Comparison of ENCODE assay signal across 19 cellular contexts in genomic region chr10:100342627-100342972, GRCh38. TPM values are rescaled to one million over a fixed set of nuclear protein-coding genes. Genes with fewer than 3 reads are reported as not detected.
A peak's percentile ranks its signal among the peaks of the same experiment; 100 is the strongest.
DNase-seq lines count a peak whose midpoint lies in the region; ATAC-seq and TF ChIP-seq lines count a peak whose summit lies in the region.
"Had no signal": no experiment of that assay in that cellular context is flagged by ENCODE, and none has a peak within 500 bp of the region (broad histone marks: within the 10 kb centered on the region; RNA-seq: fewer than 3 reads in every experiment).

No MANE protein-coding gene starts in this region.

- H4K20me1 ChIP-seq in osteoblast (ENCODE audit: insufficient read depth, low read length), result no peaks in the 10 kb centered on the region
- H4K20me1 ChIP-seq: BLaER1 treated with 17β-estradiol and CSF1 and Interleukin-3, amounts not matched to agents 10 nM and 100 nM had no signal

- peaks cover 4% of the 10 kb centered on the region for H3K36me3 Mint-ChIP-seq in activated CD4-positive, alpha-beta T cell treated with anti-CD3 and anti-CD28 coated beads, Interleukin-2, amount 10 ng/mL, durations not matched to agents 24 days and 14 days (ENCODE audit: low read depth)
- H3K36me3 Mint-ChIP-seq in activated CD8-positive, alpha-beta T cell treated with anti-CD3 and anti-CD28 coated beads, Interleukin-2, amount 10 ng/mL, durations not matched to agents 7 days and 5 days (ENCODE audit: low read depth), result peaks cover 1% of the 10 kb centered on the region
- H3K36me3 Mint-ChIP-seq in type B pancreatic cell, result no peaks in the 10 kb centered on the region
- H3K36me3 Mint-ChIP-seq in stimulated activated memory B cell treated with anti-CD40 and anti-IgM and Interleukin-4, amounts not matched to agents 10 μg/mL and 1 μg/mL and 100 μg/mL, for 72 hours, result no peaks in the 10 kb centered on the region

- CTCF ChIA-PET in activated CD8-positive, alpha-beta T cell treated with anti-CD3 and anti-CD28 coated beads, Interleukin-2, amount 10 ng/mL, durations not matched to agents 7 days and 5 days (lab: Charles Lee), result interaction anchor here (0.7 to 24.9 kb wide), 12 partner anchors 9 to 176 kb away, joined by 3 to 311 read pairs (median 6); partner anchors contain the start of gene SEC31B

- DNase-seq in activated CD4-positive, alpha-beta T cell treated with anti-CD3 and anti-CD28 coated beads, Interleukin-2, amount 10 ng/mL, durations not matched to agents 24 days and 14 days, result no peak
- DNase-seq in activated CD4-positive, alpha-beta T cell treated with anti-CD3 and anti-CD28 coated beads, Interleukin-2, amount 50 U/mL, for 4 hours, result no peak
- DNase-seq in activated CD8-positive, alpha-beta T cell treated with anti-CD3 and anti-CD28 coated beads, Interleukin-2, amount 10 ng/mL, durations not matched to agents 7 days and 5 days, result no peak
- no peak for DNase-seq in left colon
- no peak for DNase-seq in type B pancreatic cell (ENCODE audit: extremely low spot score, unreplicated experiment)
- DNase-seq in osteoblast (ENCODE audit: insufficient read length, low spot score, missing footprints), result no peak
- DNase-seq: foreskin melanocyte, NCI-H1417 treated with DMSO at 0.1 percent for 48 hours had no signal

- no peaks in the 10 kb centered on the region for H3K36me3 ChIP-seq in osteoblast (ENCODE audit: insufficient read depth, low read length)
- H3K36me3 ChIP-seq: BLaER1 treated with 17β-estradiol and CSF1 and Interleukin-3, amounts not matched to agents 10 nM and 100 nM; left lung had no signal

- ATAC-seq in activated CD8-positive, alpha-beta T cell treated with anti-CD3 and anti-CD28 coated beads, Interleukin-2, amount 10 ng/mL, durations not matched to agents 7 days and 5 days, result no peak
- ATAC-seq in left colon, result peak; percentile 11
- no peak for ATAC-seq in GM18873 (IDR thresholded peaks at IDR 0.05; ENCODE audit: low FRiP score, unreplicated experiment)
- no peak for ATAC-seq in stimulated activated memory B cell treated with anti-CD40 and anti-IgM and Interleukin-4, amounts not matched to agents 10 μg/mL and 1 μg/mL and 100 μg/mL, for 72 hours

- H3K27ac Mint-ChIP-seq in activated CD4-positive, alpha-beta T cell treated with anti-CD3 and anti-CD28 coated beads, Interleukin-2, amount 10 ng/mL, durations not matched to agents 24 days and 14 days, result peak overlapping the region; percentile 14
- peak overlapping the region; percentile 6 for H3K27ac Mint-ChIP-seq in activated CD8-positive, alpha-beta T cell treated with anti-CD3 and anti-CD28 coated beads, Interleukin-2, amount 10 ng/mL, durations not matched to agents 7 days and 5 days
- H3K27ac Mint-ChIP-seq in type B pancreatic cell, result no peak overlapping the region
- no peak overlapping the region for H3K27ac Mint-ChIP-seq in stimulated activated memory B cell treated with anti-CD40 and anti-IgM and Interleukin-4, amounts not matched to agents 10 μg/mL and 1 μg/mL and 100 μg/mL, for 72 hours
- H3K27ac Mint-ChIP-seq: activated T-cell treated with anti-CD3 and anti-CD28 coated beads, Interleukin-2, amount 50 U/mL, for 24 hours had no signal

- H3K4me2 ChIP-seq in osteoblast (ENCODE audit: insufficient read depth, low read length), result no peak overlapping the region

- peaks cover 6% of the 10 kb centered on the region for H3K79me2 ChIP-seq in osteoblast (ENCODE audit: insufficient read depth, low read length)

- no peak overlapping the region for H3K4me3 Mint-ChIP-seq in activated CD4-positive, alpha-beta T cell treated with anti-CD3 and anti-CD28 coated beads, Interleukin-2, amount 10 ng/mL, durations not matched to agents 24 days and 14 days
- no peak overlapping the region for H3K4me3 Mint-ChIP-seq in activated CD8-positive, alpha-beta T cell treated with anti-CD3 and anti-CD28 coated beads, Interleukin-2, amount 10 ng/mL, durations not matched to agents 7 days and 5 days
- H3K4me3 Mint-ChIP-seq in type B pancreatic cell, result peak overlapping the region; percentile 32
- no peak overlapping the region for H3K4me3 Mint-ChIP-seq in stimulated activated memory B cell treated with anti-CD40 and anti-IgM and Interleukin-4, amounts not matched to agents 10 μg/mL and 1 μg/mL and 100 μg/mL, for 72 hours
- H3K4me3 Mint-ChIP-seq: activated T-cell treated with anti-CD3 and anti-CD28 coated beads, Interleukin-2, amount 50 U/mL, for 24 hours had no signal

- POLR2A ChIA-PET in activated CD8-positive, alpha-beta T cell treated with anti-CD3 and anti-CD28 coated beads, Interleukin-2, amount 10 ng/mL, durations not matched to agents 7 days and 5 days (lab: Charles Lee), result interaction anchor here (2.1 kb wide), 1 partner anchor 31 kb away, joined by 8 read pairs; no protein-coding TSS in a partner anchor

- H2AFZ ChIP-seq in osteoblast (ENCODE audit: low read length), result no peak overlapping the region

- H3K9me3 ChIP-seq in osteoblast (ENCODE audit: low read depth, low read length), result no peaks in the 10 kb centered on the region
- H3K9me3 ChIP-seq: BLaER1 treated with 17β-estradiol and CSF1 and Interleukin-3, amounts not matched to agents 10 nM and 100 nM; body of pancreas; left lung had no signal

- H3K4me1 Mint-ChIP-seq in activated CD4-positive, alpha-beta T cell treated with anti-CD3 and anti-CD28 coated beads, Interleukin-2, amount 10 ng/mL, durations not matched to agents 24 days and 14 days, result peaks cover 42% of the 10 kb centered on the region
- H3K4me1 Mint-ChIP-seq in activated CD8-positive, alpha-beta T cell treated with anti-CD3 and anti-CD28 coated beads, Interleukin-2, amount 10 ng/mL, durations not matched to agents 7 days and 5 days (ENCODE audit: low read depth), result peaks cover 51% of the 10 kb centered on the region
- H3K4me1 Mint-ChIP-seq in type B pancreatic cell (ENCODE audit: unreplicated experiment), result peaks cover 40% of the 10 kb centered on the region
- peaks cover 44% of the 10 kb centered on the region for H3K4me1 Mint-ChIP-seq in stimulated activated memory B cell treated with anti-CD40 and anti-IgM and Interleukin-4, amounts not matched to agents 10 μg/mL and 1 μg/mL and 100 μg/mL, for 72 hours

- no peak overlapping the region for H3K4me3 ChIP-seq in osteoblast (ENCODE audit: insufficient read depth, low read length)
- H3K4me3 ChIP-seq: BLaER1 treated with 17β-estradiol and CSF1 and Interleukin-3, amounts not matched to agents 10 nM and 100 nM; body of pancreas; left lung had no signal

- intact Hi-C loops in activated CD4-positive, alpha-beta T cell treated with anti-CD3 and anti-CD28 coated beads, Interleukin-2, amount 10 ng/mL, durations not matched to agents 24 days and 14 days (cut with micrococcal nuclease), result loop anchor here (1.0 to 10.0 kb wide), 3 partner anchors 32 to 572 kb away; partner anchors contain the start of gene SLF2
- intact Hi-C loops in left colon (cut with DNase I, micrococcal nuclease), result no loop called here

- peaks cover 11% of the 10 kb centered on the region for H3K4me1 ChIP-seq in osteoblast (ENCODE audit: insufficient read depth, low read length)

- no peak overlapping the region for H3K27ac ChIP-seq in osteoblast (ENCODE audit: low read depth, low read length)
- H3K27ac ChIP-seq: body of pancreas, left lung had no signal

- peak; percentile 4 for TF ChIP-seq CTCF in type B pancreatic cell (conservative IDR thresholded peaks at IDR 0.05)
- no peak for TF ChIP-seq CTCF in osteoblast (IDR thresholded peaks at IDR 0.05; ENCODE audit: extremely low read depth, low read depth, low read length)

- H3K27me3 ChIP-seq in osteoblast (ENCODE audit: insufficient read depth, low read length), result peaks cover 14% of the 10 kb centered on the region
- H3K27me3 ChIP-seq: BLaER1 treated with 17β-estradiol and CSF1 and Interleukin-3, amounts not matched to agents 10 nM and 100 nM; body of pancreas had no signal

- H3K9me3 Mint-ChIP-seq in activated CD4-positive, alpha-beta T cell treated with anti-CD3 and anti-CD28 coated beads, Interleukin-2, amount 10 ng/mL, durations not matched to agents 24 days and 14 days, result no peaks in the 10 kb centered on the region
- no peaks in the 10 kb centered on the region for H3K9me3 Mint-ChIP-seq in activated CD8-positive, alpha-beta T cell treated with anti-CD3 and anti-CD28 coated beads, Interleukin-2, amount 10 ng/mL, durations not matched to agents 7 days and 5 days (ENCODE audit: insufficient read depth)
- H3K9me3 Mint-ChIP-seq in type B pancreatic cell, result no peaks in the 10 kb centered on the region
- H3K9me3 Mint-ChIP-seq in stimulated activated memory B cell treated with anti-CD40 and anti-IgM and Interleukin-4, amounts not matched to agents 10 μg/mL and 1 μg/mL and 100 μg/mL, for 72 hours, result no peaks in the 10 kb centered on the region
- H3K9me3 Mint-ChIP-seq: activated T-cell treated with anti-CD3 and anti-CD28 coated beads, Interleukin-2, amount 50 U/mL, for 24 hours had no signal

- no peaks in the 10 kb centered on the region for H3K27me3 Mint-ChIP-seq in activated CD4-positive, alpha-beta T cell treated with anti-CD3 and anti-CD28 coated beads, Interleukin-2, amount 10 ng/mL, durations not matched to agents 24 days and 14 days
- H3K27me3 Mint-ChIP-seq in activated CD8-positive, alpha-beta T cell treated with anti-CD3 and anti-CD28 coated beads, Interleukin-2, amount 10 ng/mL, durations not matched to agents 7 days and 5 days (ENCODE audit: low read depth), result no peaks in the 10 kb centered on the region
- H3K27me3 Mint-ChIP-seq in type B pancreatic cell, result peaks cover 2% of the 10 kb centered on the region
- no peaks in the 10 kb centered on the region for H3K27me3 Mint-ChIP-seq in stimulated activated memory B cell treated with anti-CD40 and anti-IgM and Interleukin-4, amounts not matched to agents 10 μg/mL and 1 μg/mL and 100 μg/mL, for 72 hours
- H3K27me3 Mint-ChIP-seq: activated T-cell treated with anti-CD3 and anti-CD28 coated beads, Interleukin-2, amount 50 U/mL, for 24 hours had no signal

RNA-seq across cellular contexts. Expression of gene SCD, which starts 4.4 kb away (rescaled TPM):
- 252 and 256 TPM in 2 replicates for total RNA-seq in activated CD4-positive, alpha-beta T cell treated with anti-CD3 and anti-CD28 coated beads, Interleukin-2, amount 10 ng/mL, durations not matched to agents 24 days and 14 days
- 100 to 1,000 TPM; 239 to 240 TPM for total RNA-seq in activated CD8-positive, alpha-beta T cell treated with anti-CD3 and anti-CD28 coated beads, Interleukin-2, amount 10 ng/mL, durations not matched to agents 7 days and 5 days
- total RNA-seq in left colon (10 to 100 TPM; 70.9 to 90.1 TPM), type B pancreatic cell (ENCODE audit: low replicate concordance) (242 and 255 TPM in 2 replicates), osteoblast (672 and 691 TPM in 2 replicates)

RNA-seq across cellular contexts. Expression of gene PKD2L1, which starts 12.6 kb away (rescaled TPM):
- 0.17 TPM in 1 of 2 replicates, not detected in the other for total RNA-seq in activated CD4-positive, alpha-beta T cell treated with anti-CD3 and anti-CD28 coated beads, Interleukin-2, amount 10 ng/mL, durations not matched to agents 24 days and 14 days
- total RNA-seq in activated CD8-positive, alpha-beta T cell treated with anti-CD3 and anti-CD28 coated beads, Interleukin-2, amount 10 ng/mL, durations not matched to agents 7 days and 5 days, result under 1 TPM; 0.10 to 0.68 TPM
- total RNA-seq in left colon, result under 1 TPM in 1 of 2 donors, not detected in 1; 0.20 TPM
- total RNA-seq in type B pancreatic cell (ENCODE audit: low replicate concordance), result 0.26 TPM in 1 of 2 replicates, not detected in the other
- total RNA-seq in osteoblast, result not detected in 2 replicates
- total RNA-seq: body of pancreas, dermis blood vessel endothelial cell, epithelial cell of proximal tubule, mucosa of gallbladder, RPMI7951, sciatic nerve had no signal

RNA-seq across cellular contexts. Expression of gene BLOC1S2, which starts 56.1 kb away (rescaled TPM):
- 62.0 and 62.5 TPM in 2 replicates for total RNA-seq in activated CD4-positive, alpha-beta T cell treated with anti-CD3 and anti-CD28 coated beads, Interleukin-2, amount 10 ng/mL, durations not matched to agents 24 days and 14 days
- 10 to 100 TPM; 49.9 to 54.6 TPM for total RNA-seq in activated CD8-positive, alpha-beta T cell treated with anti-CD3 and anti-CD28 coated beads, Interleukin-2, amount 10 ng/mL, durations not matched to agents 7 days and 5 days
- 10 to 100 TPM; 16.1 to 17.2 TPM for total RNA-seq in left colon
- total RNA-seq in type B pancreatic cell (ENCODE audit: low replicate concordance), result 39.5 and 59.3 TPM in 2 replicates
- total RNA-seq in osteoblast, result 46.3 and 51.3 TPM in 2 replicates

Comparison
In these comparisons a context has a peak if more than half of its experiments do, and no peak if none do; other contexts are left out.
1. H3K27ac Mint-ChIP-seq: peak in activated CD4-positive, alpha-beta T cell treated with anti-CD3 and anti-CD28 coated beads, Interleukin-2, amount 10 ng/mL, durations not matched to agents 24 days and 14 days (single experiment) and activated CD8-positive, alpha-beta T cell treated with anti-CD3 and anti-CD28 coated beads, Interleukin-2, amount 10 ng/mL, durations not matched to agents 7 days and 5 days (single experiment); none in type B pancreatic cell (single experiment) and stimulated activated memory B cell treated with anti-CD40 and anti-IgM and Interleukin-4, amounts not matched to agents 10 μg/mL and 1 μg/mL and 100 μg/mL, for 72 hours (single experiment).